ENCODE assay signal across 14 cellular contexts in the genomic region with DNA sequence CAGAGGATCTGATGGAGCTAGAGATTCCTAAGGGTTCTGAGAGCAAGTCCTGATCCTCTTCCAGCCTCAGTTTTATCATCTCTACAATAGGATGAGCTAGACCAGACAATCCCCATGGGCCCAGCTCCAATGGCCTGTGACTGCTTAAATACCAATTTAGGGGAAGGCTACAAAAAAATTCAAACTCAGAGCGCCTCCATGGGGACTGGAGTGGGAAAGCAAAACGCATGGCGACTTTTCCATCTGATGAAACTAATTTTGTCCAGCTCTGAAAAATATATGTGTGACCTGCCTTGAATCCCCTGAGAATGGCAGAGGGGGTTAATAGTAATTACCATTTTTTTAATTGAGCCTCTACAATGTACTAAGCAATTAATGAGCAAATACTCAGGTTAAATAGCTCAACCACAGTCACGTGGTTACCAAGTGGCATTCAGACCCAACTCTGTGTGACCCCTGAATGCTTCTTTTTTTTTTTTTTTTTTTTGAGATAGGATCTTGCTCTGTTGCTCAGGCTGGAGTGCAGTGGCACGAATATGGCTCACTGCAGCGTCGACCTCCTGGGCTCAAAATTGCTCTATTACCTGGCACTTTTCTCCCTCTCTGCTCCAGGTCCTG.
DNase-seq lines count a peak whose midpoint lies in the region; TF ChIP-seq lines count a peak whose summit lies in the region.
"Had no signal": no experiment of that assay in that cellular context is flagged by ENCODE, and none has a peak within 500 bp of the region (broad histone marks: within the 10 kb centered on the region; RNA-seq: fewer than 3 reads in every experiment).

No MANE protein-coding gene starts in this region.

- TF ChIP-seq CTCF in brain microvascular endothelial cell (IDR thresholded peaks at IDR 0.05; ENCODE audit: low read depth, low read length, missing control alignments) = peak; percentile 35

- DNase-seq in SKM-1 treated with dmso at 0.1 percent for 144 hours (lab: John Stamatoyannopoulos, UW; ENCODE audit: unreplicated experiment) = peak; percentile 26
- DNase-seq in SKM-1 (lab: John Stamatoyannopoulos, UW; ENCODE audit: unreplicated experiment) = no peak
- peak; percentile 25 for DNase-seq in NCI-H1694 (lab: John Stamatoyannopoulos, UW)
- DNase-seq in brain microvascular endothelial cell = no peak
- peak; percentile 33 for DNase-seq in superior temporal gyrus (ENCODE audit: extremely low spot score)
- no peak for DNase-seq in SIG-M5 (lab: John Stamatoyannopoulos, UW)
- no peak for DNase-seq in caudate nucleus (lab: John Stamatoyannopoulos, UW)
- no peak for DNase-seq in COR-L47 (lab: John Stamatoyannopoulos, UW)
- DNase-seq: activated CD4-positive, alpha-beta T cell treated with anti-CD3 and anti-CD28 coated beads for 36 hours; activated CD8-positive, alpha-beta memory T cell treated with anti-CD3 and anti-CD28 coated beads, Interleukin-2, amount 50 U/mL, for 48 hours; natural killer cell; NCI-H1105 treated with DMSO at 0.1 percent for 48 hours had no signal

- H3K27ac ChIP-seq in brain microvascular endothelial cell (no peak overlapping the region), caudate nucleus (ENCODE audit: low read depth, low read length) (no peak overlapping the region)
- H3K27ac ChIP-seq: RWPE1 had no signal

- no peaks in the 10 kb centered on the region for H3K27me3 ChIP-seq in brain microvascular endothelial cell (replicated peaks)

- in situ Hi-C loops in brain microvascular endothelial cell (cut with HindIII; ENCODE audit: low pct_ligation_motif_present, low sequenced_read_pairs) = no loop called here

- H3K4me3 ChIP-seq in brain microvascular endothelial cell (ENCODE audit: low read depth, low read length) = no peak overlapping the region
- H3K4me3 ChIP-seq: lung had no signal

- no peaks in the 10 kb centered on the region for H3K36me3 ChIP-seq in brain microvascular endothelial cell (replicated peaks)

Comparison
In these comparisons a context has a peak if more than half of its experiments do, and no peak if none do; other contexts are left out.
1. DNase-seq: peak in SKM-1 treated with dmso at 0.1 percent for 144 hours (single experiment), NCI-H1694 (single experiment) and superior temporal gyrus (single experiment); none in SKM-1 (single experiment), brain microvascular endothelial cell (single experiment), SIG-M5 (single experiment), caudate nucleus (0 of 61) and COR-L47 (single experiment).